8 cellular contexts compared by ENCODE assay signal in genomic region chr16:84115919-84116719, GRCh38. TPM values are rescaled to one million over a fixed set of nuclear protein-coding genes. Genes with fewer than 3 reads are reported as not detected.
DNase-seq lines count a peak whose midpoint lies in the region; ATAC-seq and TF ChIP-seq lines count a peak whose summit lies in the region.

No MANE protein-coding gene starts in this region.

- H3K36me3 ChIP-seq in HUES48 (ENCODE audit: control insufficient read depth, insufficient read depth, low read length): no peaks in the 10 kb centered on the region; the same call in 1 of the 2 replicates
- H3K36me3 ChIP-seq in subcutaneous abdominal adipose tissue (ENCODE audit: control insufficient read depth in 5 of 5, insufficient read depth in 5 of 5, low read length in 5 of 5): no peaks in the 10 kb centered on the region

- H3K27ac ChIP-seq in HUES48 (ENCODE audit: low read depth, low read length): peak overlapping the region; percentile 84
- peak overlapping the region; percentile 30 to 98 (median 92) for H3K27ac ChIP-seq in dorsolateral prefrontal cortex
- H3K27ac ChIP-seq in subcutaneous abdominal adipose tissue (ENCODE audit: low read depth, low read length): peak overlapping the region; percentile 76

- H3K4me3 ChIP-seq in HUES48 (ENCODE audit: low read depth, low read length) (peak overlapping the region; percentile 93), dorsolateral prefrontal cortex (peak overlapping the region; percentile 56 to 100 (median 95)), subcutaneous abdominal adipose tissue (ENCODE audit: low read depth in 1 of 5, low read length in 5 of 5) (peak overlapping the region; percentile 92 to 99 (median 94))

- intact Hi-C loops in dorsolateral prefrontal cortex (cut with DNase I): loop anchor here (1.0 to 10.0 kb wide), 5 partner anchors 29 to 291 kb away; partner anchors contain the start of genes DNAAF1 (in 2 of the 2), HSDL1 (in 2 of the 2) and TAF1C (in 1 of the 2)

- DNase-seq in NCI-H1105 treated with DMSO at 0.1 percent for 48 hours (lab: John Stamatoyannopoulos, UW): peak; percentile 11
- no peak for DNase-seq in NCI-H1105 (lab: John Stamatoyannopoulos, UW)
- peak; percentile 37 to 60 (median 57) for DNase-seq in T-helper 1 cell
- peak in 6 of 10 donors; percentile 38 to 56 (median 52) for DNase-seq in dorsolateral prefrontal cortex
- no peak for DNase-seq in memory B cell (ENCODE audit: low spot score in 2 of 2)

- H3K27me3 ChIP-seq in HUES48 (ENCODE audit: control insufficient read depth, insufficient read depth, low read length): no peaks in the 10 kb centered on the region
- H3K27me3 ChIP-seq in dorsolateral prefrontal cortex: no peaks in the 10 kb centered on the region
- no peaks in the 10 kb centered on the region for H3K27me3 ChIP-seq in subcutaneous abdominal adipose tissue (ENCODE audit: control insufficient read depth in 5 of 5, insufficient read depth in 4 of 5, low read length in 5 of 5)

- H3K9ac ChIP-seq in HUES48 (ENCODE audit: low read depth, low read length) (peak overlapping the region; percentile 80), subcutaneous abdominal adipose tissue (ENCODE audit: low read length in 5 of 5) (peak overlapping the region; percentile 60 to 97 (median 96))

- H3K4me1 ChIP-seq in HUES48 (ENCODE audit: control insufficient read depth, insufficient read depth, low read length) (peaks cover 8% of the 10 kb centered on the region; the same call in 1 of the 2 replicates), subcutaneous abdominal adipose tissue (ENCODE audit: control insufficient read depth in 5 of 5, insufficient read depth in 5 of 5, low read length in 5 of 5) (peaks cover 7 to 26% (median 22%) of the 10 kb centered on the region in 5 donors)

- peak overlapping the region; percentile 91 for H3K4me3 Mint-ChIP-seq in memory B cell

- no peaks in the 10 kb centered on the region for H3K36me3 Mint-ChIP-seq in memory B cell

- ATAC-seq in GM21423 (IDR thresholded peaks at IDR 0.05; ENCODE audit: unreplicated experiment) (peak; percentile 36), memory B cell (ENCODE audit: low read depth) (peak; percentile 47)

- peaks cover 16% of the 10 kb centered on the region for H3K4me1 Mint-ChIP-seq in memory B cell

- no peaks in the 10 kb centered on the region for H3K9me3 Mint-ChIP-seq in memory B cell

- H3K9me3 ChIP-seq in HUES48 (ENCODE audit: control insufficient read depth, insufficient read depth, low read length): no peaks in the 10 kb centered on the region
- no peaks in the 10 kb centered on the region for H3K9me3 ChIP-seq in subcutaneous abdominal adipose tissue (ENCODE audit: control insufficient read depth in 5 of 5, low read length in 5 of 5)

- TF ChIP-seq CTCF in dorsolateral prefrontal cortex (IDR thresholded peaks at IDR 0.05 in 54 of 56, conservative IDR thresholded peaks at IDR 0.05 in 2 of 56; ENCODE audit: low read depth in 1 of 56, partially characterized antibody in 56 of 56): peak in 8 of 56 donors; percentile 19 to 54 (median 34)

- H3K27me3 Mint-ChIP-seq in memory B cell: no peaks in the 10 kb centered on the region

- H3K27ac Mint-ChIP-seq in memory B cell: peak overlapping the region; percentile 94

RNA-seq across cellular contexts. Expression of gene MBTPS1, which starts 0.6 kb away (rescaled TPM):
- total RNA-seq in dorsolateral prefrontal cortex: 100 to 1,000 TPM in 44 of 120 experiments, 10 to 100 TPM in 76; 70.0 to 125 (median 95.6) TPM

RNA-seq across cellular contexts. Expression of gene HSDL1, which starts 28.9 kb away (rescaled TPM):
- 10 to 100 TPM; 21.5 to 75.4 (median 50.4) TPM for total RNA-seq in dorsolateral prefrontal cortex

RNA-seq across cellular contexts. Expression of gene DNAAF1, which starts 29.0 kb away (rescaled TPM):
- 10 to 100 TPM in 40 of 120 experiments, 1 to 10 TPM in 80; 3.6 to 19.7 (median 8.5) TPM for total RNA-seq in dorsolateral prefrontal cortex

Comparison
In these comparisons a context has a peak if more than half of its experiments do, and no peak if none do; other contexts are left out.
1. DNase-seq: peak in NCI-H1105 treated with DMSO at 0.1 percent for 48 hours (single experiment), T-helper 1 cell (5 of 5) and dorsolateral prefrontal cortex (6 of 10); none in NCI-H1105 (single experiment) and memory B cell (0 of 2).
2. Peak in every context shown above with its lines, with median percentiles within 50 percentile points of each other: H3K27ac ChIP-seq and H3K4me3 ChIP-seq.